1 cellular context compared by ENCODE assay signal in the genomic region with DNA sequence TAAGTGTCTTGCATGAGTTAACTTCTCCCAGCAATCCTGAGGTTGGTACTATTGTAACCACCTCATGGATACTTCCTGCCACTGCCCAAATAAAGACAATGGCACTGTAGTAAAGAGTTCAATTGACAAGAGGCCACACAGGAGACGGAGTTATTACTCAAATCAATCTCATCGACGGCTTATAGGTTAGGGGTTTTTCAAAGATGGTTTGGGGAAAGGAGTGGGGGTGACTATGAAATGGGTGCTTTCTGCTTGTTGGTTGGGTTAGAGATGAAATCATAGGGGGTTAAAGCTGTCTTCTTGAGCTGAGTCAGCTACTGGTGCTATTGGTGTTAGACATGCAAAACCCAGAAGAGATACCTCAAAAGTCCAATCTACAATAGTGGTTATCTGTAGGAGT.
TF ChIP-seq lines count a peak whose summit lies in the region.

No MANE protein-coding gene starts in this region.

TF ChIP-seq in GM23338, 12 proteins besides CTCF, POLR2A, EP300 and RAD21 (continued from another document):
- TF ChIP-seq, protein P1, sequence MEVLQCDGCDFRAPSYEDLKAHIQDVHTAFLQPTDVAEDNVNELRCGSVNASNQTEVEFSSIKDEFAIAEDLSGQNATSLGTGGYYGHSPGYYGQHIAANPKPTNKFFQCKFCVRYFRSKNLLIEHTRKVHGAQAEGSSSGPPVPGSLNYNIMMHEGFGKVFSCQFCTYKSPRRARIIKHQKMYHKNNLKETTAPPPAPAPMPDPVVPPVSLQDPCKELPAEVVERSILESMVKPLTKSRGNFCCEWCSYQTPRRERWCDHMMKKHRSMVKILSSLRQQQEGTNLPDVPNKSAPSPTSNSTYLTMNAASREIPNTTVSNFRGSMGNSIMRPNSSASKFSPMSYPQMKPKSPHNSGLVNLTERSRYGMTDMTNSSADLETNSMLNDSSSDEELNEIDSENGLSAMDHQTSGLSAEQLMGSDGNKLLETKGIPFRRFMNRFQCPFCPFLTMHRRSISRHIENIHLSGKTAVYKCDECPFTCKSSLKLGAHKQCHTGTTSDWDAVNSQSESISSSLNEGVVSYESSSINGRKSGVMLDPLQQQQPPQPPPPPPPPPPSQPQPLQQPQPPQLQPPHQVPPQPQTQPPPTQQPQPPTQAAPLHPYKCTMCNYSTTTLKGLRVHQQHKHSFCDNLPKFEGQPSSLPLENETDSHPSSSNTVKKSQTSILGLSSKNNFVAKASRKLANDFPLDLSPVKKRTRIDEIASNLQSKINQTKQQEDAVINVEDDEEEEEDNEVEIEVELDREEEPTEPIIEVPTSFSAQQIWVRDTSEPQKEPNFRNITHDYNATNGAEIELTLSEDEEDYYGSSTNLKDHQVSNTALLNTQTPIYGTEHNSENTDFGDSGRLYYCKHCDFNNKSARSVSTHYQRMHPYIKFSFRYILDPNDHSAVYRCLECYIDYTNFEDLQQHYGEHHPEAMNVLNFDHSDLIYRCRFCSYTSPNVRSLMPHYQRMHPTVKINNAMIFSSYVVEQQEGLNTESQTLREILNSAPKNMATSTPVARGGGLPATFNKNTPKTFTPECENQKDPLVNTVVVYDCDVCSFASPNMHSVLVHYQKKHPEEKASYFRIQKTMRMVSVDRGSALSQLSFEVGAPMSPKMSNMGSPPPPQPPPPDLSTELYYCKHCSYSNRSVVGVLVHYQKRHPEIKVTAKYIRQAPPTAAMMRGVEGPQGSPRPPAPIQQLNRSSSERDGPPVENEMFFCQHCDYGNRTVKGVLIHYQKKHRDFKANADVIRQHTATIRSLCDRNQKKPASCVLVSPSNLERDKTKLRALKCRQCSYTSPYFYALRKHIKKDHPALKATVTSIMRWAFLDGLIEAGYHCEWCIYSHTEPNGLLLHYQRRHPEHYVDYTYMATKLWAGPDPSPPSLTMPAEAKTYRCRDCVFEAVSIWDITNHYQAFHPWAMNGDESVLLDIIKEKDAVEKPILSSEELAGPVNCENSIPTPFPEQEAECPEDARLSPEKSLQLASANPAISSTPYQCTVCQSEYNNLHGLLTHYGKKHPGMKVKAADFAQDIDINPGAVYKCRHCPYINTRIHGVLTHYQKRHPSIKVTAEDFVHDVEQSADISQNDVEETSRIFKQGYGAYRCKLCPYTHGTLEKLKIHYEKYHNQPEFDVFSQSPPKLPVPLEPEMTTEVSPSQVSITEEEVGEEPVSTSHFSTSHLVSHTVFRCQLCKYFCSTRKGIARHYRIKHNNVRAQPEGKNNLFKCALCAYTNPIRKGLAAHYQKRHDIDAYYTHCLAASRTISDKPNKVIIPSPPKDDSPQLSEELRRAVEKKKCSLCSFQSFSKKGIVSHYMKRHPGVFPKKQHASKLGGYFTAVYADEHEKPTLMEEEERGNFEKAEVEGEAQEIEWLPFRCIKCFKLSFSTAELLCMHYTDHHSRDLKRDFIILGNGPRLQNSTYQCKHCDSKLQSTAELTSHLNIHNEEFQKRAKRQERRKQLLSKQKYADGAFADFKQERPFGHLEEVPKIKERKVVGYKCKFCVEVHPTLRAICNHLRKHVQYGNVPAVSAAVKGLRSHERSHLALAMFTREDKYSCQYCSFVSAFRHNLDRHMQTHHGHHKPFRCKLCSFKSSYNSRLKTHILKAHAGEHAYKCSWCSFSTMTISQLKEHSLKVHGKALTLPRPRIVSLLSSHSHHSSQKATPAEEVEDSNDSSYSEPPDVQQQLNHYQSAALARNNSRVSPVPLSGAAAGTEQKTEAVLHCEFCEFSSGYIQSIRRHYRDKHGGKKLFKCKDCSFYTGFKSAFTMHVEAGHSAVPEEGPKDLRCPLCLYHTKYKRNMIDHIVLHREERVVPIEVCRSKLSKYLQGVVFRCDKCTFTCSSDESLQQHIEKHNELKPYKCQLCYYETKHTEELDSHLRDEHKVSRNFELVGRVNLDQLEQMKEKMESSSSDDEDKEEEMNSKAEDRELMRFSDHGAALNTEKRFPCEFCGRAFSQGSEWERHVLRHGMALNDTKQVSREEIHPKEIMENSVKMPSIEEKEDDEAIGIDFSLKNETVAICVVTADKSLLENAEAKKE (CRISPR knock-in tag; IDR thresholded peaks at IDR 0.05): no peak
TF ChIP-seq in GM23338: peak in this region for 0.
